34 cellular contexts compared by ENCODE assay signal in the genomic region with DNA sequence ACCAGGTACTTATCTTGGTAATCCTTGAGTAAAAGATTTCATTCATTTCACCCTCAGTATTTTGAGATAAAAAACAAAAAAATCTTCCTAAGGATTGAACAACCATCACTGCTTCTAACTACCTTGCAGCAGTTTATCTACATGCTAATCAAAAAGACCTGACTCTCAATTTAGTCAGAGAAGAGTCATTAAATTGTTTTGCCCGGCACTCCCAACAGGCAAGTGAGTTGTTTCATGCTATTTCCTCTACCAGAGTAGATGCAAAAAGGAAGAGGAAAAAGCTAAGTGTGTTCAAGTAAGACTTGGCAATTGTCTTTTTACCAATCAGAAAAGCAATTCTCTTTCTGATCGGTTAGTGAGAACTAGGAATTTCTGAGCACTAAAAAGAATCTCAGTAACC. TPM values are rescaled to one million over a fixed set of nuclear protein-coding genes. Genes with fewer than 3 reads are reported as not detected.
"Had no signal": no experiment of that assay in that cellular context is flagged by ENCODE, and none has a peak within 500 bp of the region (broad histone marks: within the 10 kb centered on the region; RNA-seq: fewer than 3 reads in every experiment).

No MANE protein-coding gene starts in this region.

- DNase-seq: activated CD4-positive, alpha-beta T cell treated with anti-CD3 and anti-CD28 coated beads for 1 hour; activated CD4-positive, alpha-beta T cell treated with anti-CD3 and anti-CD28 coated beads, Interleukin-2, amount 10 ng/mL, durations not matched to agents 24 days and 14 days; activated CD4-positive, alpha-beta T cell treated with anti-CD3 and anti-CD28 coated beads, Interleukin-2, amount 50 U/mL, for 4 hours; activated CD4-positive, CD25-positive, alpha-beta regulatory T cell; activated CD8-positive, alpha-beta T cell treated with anti-CD3 and anti-CD28 coated beads for 36 hours; activated effector memory CD4-positive, alpha-beta T cell treated with anti-CD3 and anti-CD28 coated beads, Interleukin-2, amount 50 U/mL, for 16 hours; activated naive CD4-positive, alpha-beta T cell treated with Interleukin-2 at 50 U/mL for 16 hours; activated naive CD8-positive, alpha-beta T cell treated with anti-CD3 and anti-CD28 coated beads, Interleukin-2, amount 10 ng/mL, durations not matched to agents 7 days and 5 days; activated T-cell treated with anti-CD3 and anti-CD28 coated beads, Interleukin-2, amount 50 U/mL, for 1 hour; activated T-cell treated with anti-CD3 and anti-CD28 coated beads, Interleukin-2, amount 50 U/mL, for 72 hours; amygdala; caudate nucleus; Kasumi-1; KG1; MG63; NCI-H1048; NCI-H1105 treated with DMSO at 0.1 percent for 48 hours; NCI-H1436; NCI-H1694; NCI-H1930; NCI-H2081 treated with DMSO at 0.1 percent for 48 hours; NCI-H345; NCI-H524 treated with DMSO at 0.1 percent for 48 hours; NK-92 treated with Interleukin-12 subunit alpha and Interleukin-12 subunit beta, amount 100 ng/mL, for 24 hours; Right ventricle myocardium superior; SW 1271; T-helper 1 cell; T-helper 2 cell; T-helper 9 cell; WERI-Rb-1 had no signal

- H3K27ac ChIP-seq: ascending aorta, WERI-Rb-1 had no signal

- H3K9me3 Mint-ChIP-seq: activated CD4-positive, alpha-beta T cell treated with anti-CD3 and anti-CD28 coated beads, Interleukin-2, amount 10 ng/mL, durations not matched to agents 24 days and 14 days; activated CD8-positive, alpha-beta T cell treated with anti-CD3 and anti-CD28 coated beads for 36 hours; activated naive CD4-positive, alpha-beta T cell treated with anti-CD3 and anti-CD28 coated beads, Interleukin-2, amount 50 U/mL, for 24 hours; activated naive CD8-positive, alpha-beta T cell treated with anti-CD3 and anti-CD28 coated beads, Interleukin-2, amount 10 ng/mL, durations not matched to agents 7 days and 5 days; activated T-cell treated with anti-CD3 and anti-CD28 coated beads, Interleukin-2, amount 50 U/mL, for 72 hours; activated T-helper 17 cell treated with anti-CD3 and anti-CD28 coated beads, Interleukin-2, amount 50 U/mL, for 72 hours had no signal

- H3K9me3 ChIP-seq: ascending aorta, MG63 had no signal

- H3K4me3 Mint-ChIP-seq: activated CD4-positive, alpha-beta T cell treated with anti-CD3 and anti-CD28 coated beads, Interleukin-2, amount 10 ng/mL, durations not matched to agents 24 days and 14 days; activated CD8-positive, alpha-beta T cell treated with anti-CD3 and anti-CD28 coated beads for 36 hours; activated naive CD4-positive, alpha-beta T cell treated with anti-CD3 and anti-CD28 coated beads, Interleukin-2, amount 50 U/mL, for 24 hours; activated naive CD8-positive, alpha-beta T cell treated with anti-CD3 and anti-CD28 coated beads, Interleukin-2, amount 10 ng/mL, durations not matched to agents 7 days and 5 days; activated T-cell treated with anti-CD3 and anti-CD28 coated beads, Interleukin-2, amount 50 U/mL, for 72 hours; activated T-helper 17 cell treated with anti-CD3 and anti-CD28 coated beads, Interleukin-2, amount 50 U/mL, for 72 hours had no signal

- H3K4me3 ChIP-seq: ascending aorta, MG63 had no signal

- H3K27me3 ChIP-seq: ascending aorta, MG63 had no signal

- H3K36me3 Mint-ChIP-seq: activated naive CD4-positive, alpha-beta T cell treated with anti-CD3 and anti-CD28 coated beads, Interleukin-2, amount 50 U/mL, for 24 hours; activated naive CD8-positive, alpha-beta T cell treated with anti-CD3 and anti-CD28 coated beads, Interleukin-2, amount 10 ng/mL, durations not matched to agents 7 days and 5 days had no signal

- ATAC-seq: activated CD8-positive, alpha-beta T cell treated with anti-CD3 and anti-CD28 coated beads for 36 hours; activated T-cell treated with anti-CD3 and anti-CD28 coated beads, Interleukin-2, amount 50 U/mL, for 72 hours; activated T-helper 17 cell treated with anti-CD3 and anti-CD28 coated beads, Interleukin-2, amount 50 U/mL, for 72 hours had no signal

- H3K36me3 ChIP-seq: ascending aorta, MG63, WERI-Rb-1 had no signal

- H3K27ac Mint-ChIP-seq: activated CD4-positive, alpha-beta T cell treated with anti-CD3 and anti-CD28 coated beads, Interleukin-2, amount 10 ng/mL, durations not matched to agents 24 days and 14 days; activated CD8-positive, alpha-beta T cell treated with anti-CD3 and anti-CD28 coated beads for 36 hours; activated naive CD4-positive, alpha-beta T cell treated with anti-CD3 and anti-CD28 coated beads, Interleukin-2, amount 50 U/mL, for 24 hours; activated naive CD8-positive, alpha-beta T cell treated with anti-CD3 and anti-CD28 coated beads, Interleukin-2, amount 10 ng/mL, durations not matched to agents 7 days and 5 days; activated T-cell treated with anti-CD3 and anti-CD28 coated beads, Interleukin-2, amount 50 U/mL, for 72 hours; activated T-helper 17 cell treated with anti-CD3 and anti-CD28 coated beads, Interleukin-2, amount 50 U/mL, for 72 hours had no signal

- H3K4me1 ChIP-seq: ascending aorta had no signal

- H3K4me1 Mint-ChIP-seq: activated CD4-positive, alpha-beta T cell treated with anti-CD3 and anti-CD28 coated beads, Interleukin-2, amount 10 ng/mL, durations not matched to agents 24 days and 14 days; activated naive CD4-positive, alpha-beta T cell treated with anti-CD3 and anti-CD28 coated beads, Interleukin-2, amount 50 U/mL, for 24 hours; activated naive CD8-positive, alpha-beta T cell treated with anti-CD3 and anti-CD28 coated beads, Interleukin-2, amount 10 ng/mL, durations not matched to agents 7 days and 5 days; activated T-helper 17 cell treated with anti-CD3 and anti-CD28 coated beads, Interleukin-2, amount 50 U/mL, for 72 hours had no signal

RNA-seq across cellular contexts. Expression of a gene that starts 39.5 kb away (rescaled TPM):
- total RNA-seq: activated CD8-positive, alpha-beta memory T cell treated with anti-CD3 and anti-CD28 coated beads for 36 hours; activated naive CD8-positive, alpha-beta T cell treated with anti-CD3 and anti-CD28 coated beads, Interleukin-2, amount 10 ng/mL, durations not matched to agents 7 days and 5 days had no signal
